In genomic region chr3:183560607-183561006, GRCh38 we compare ENCODE assay signal across 11 cellular contexts. TPM values are rescaled to one million over a fixed set of nuclear protein-coding genes. Genes with fewer than 3 reads are reported as not detected.
DNase-seq lines count a peak whose midpoint lies in the region; ATAC-seq and TF ChIP-seq lines count a peak whose summit lies in the region.
"Had no signal": no experiment of that assay in that cellular context is flagged by ENCODE, and none has a peak within 500 bp of the region (broad histone marks: within the 10 kb centered on the region; RNA-seq: fewer than 3 reads in every experiment).

No MANE protein-coding gene starts in this region.

- H3F3A ChIP-seq in SK-N-SH (replicated peaks; ENCODE audit: insufficient read depth): no peaks in the 10 kb centered on the region

- intact Hi-C loops in MCF 10A (cut with micrococcal nuclease): no loop called here
- intact Hi-C loops in breast epithelium (cut with DNase I; ENCODE audit: low total_unique reads): no loop called here

- no peaks in the 10 kb centered on the region for H3K36me3 Mint-ChIP-seq in MCF 10A (ENCODE audit: insufficient read depth, unreplicated experiment)
- no peaks in the 10 kb centered on the region for H3K36me3 Mint-ChIP-seq in type B pancreatic cell

- H3K9ac ChIP-seq in SK-N-SH: no peak overlapping the region

- no peaks in the 10 kb centered on the region for H3K36me3 ChIP-seq in breast epithelium
- H3K36me3 ChIP-seq in SK-N-SH (replicated peaks in 1 of 2; ENCODE audit: control insufficient read depth in 1 of 2, insufficient read depth in 2 of 2, low read length in 1 of 2): no peaks in the 10 kb centered on the region

- CTCF ChIA-PET in MCF 10A (lab: Yijun Ruan, JAX): interaction anchor here (1.1 to 1.2 kb wide), 2 partner anchors 66 to 91 kb away, joined by 3 to 4 read pairs; no protein-coding TSS in a partner anchor
- CTCF ChIA-PET in SK-N-SH (lab: Yijun Ruan, JAX): interaction anchor here (1.1 to 1.7 kb wide), 5 partner anchors 13 to 75 kb away, joined by 3 to 5 read pairs (median 3); no protein-coding TSS in a partner anchor

- no peaks in the 10 kb centered on the region for H3K4me1 Mint-ChIP-seq in MCF 10A (ENCODE audit: insufficient read depth, unreplicated experiment)
- peaks cover 5% of the 10 kb centered on the region for H3K4me1 Mint-ChIP-seq in type B pancreatic cell (ENCODE audit: unreplicated experiment)

- POLR2A ChIA-PET in MCF 10A (lab: Yijun Ruan, JAX) (interaction anchor here (0.7 kb wide), 1 partner anchor 119 kb away, joined by 3 read pairs; no protein-coding TSS in a partner anchor), SK-N-SH (lab: Yijun Ruan, JAX) (no interaction called here)

- DNase-seq in MCF 10A (ENCODE audit: unreplicated experiment) (peak; percentile 13), breast epithelium (ENCODE audit: low spot score in 2 of 2) (no peak), NCI-H345 treated with DMSO at 0.1 percent for 48 hours (lab: John Stamatoyannopoulos, UW; ENCODE audit: unreplicated experiment) (peak; percentile 17), epithelial cell of esophagus (ENCODE audit: low read depth) (peak; percentile 64), type B pancreatic cell (ENCODE audit: extremely low spot score, unreplicated experiment) (no peak), coronary artery (ENCODE audit: low spot score) (no peak), SK-N-SH (no peak)
- DNase-seq: DMS153 had no signal

- H3K4me3 ChIP-seq in breast epithelium: no peak overlapping the region
- no peak overlapping the region for H3K4me3 ChIP-seq in epithelial cell of esophagus (ENCODE audit: low read length)
- H3K4me3 ChIP-seq in coronary artery: no peak overlapping the region
- no peak overlapping the region for H3K4me3 ChIP-seq in SK-N-SH (ENCODE audit: low read depth in 2 of 2, low read length in 1 of 2)
- H3K4me3 ChIP-seq: lung had no signal

- ATAC-seq in GM21786 (IDR thresholded peaks at IDR 0.05; ENCODE audit: unreplicated experiment): no peak

- no TSS peak for BruUV-seq in MCF 10A (replicated peaks; lab: Mats Ljungman, UMichigan)

- H3K9me2 ChIP-seq in SK-N-SH: no peaks in the 10 kb centered on the region

- H3K27me3 ChIP-seq in breast epithelium (no peaks in the 10 kb centered on the region), SK-N-SH (ENCODE audit: insufficient read depth) (no peaks in the 10 kb centered on the region)

- H3K9me3 Mint-ChIP-seq in MCF 10A (ENCODE audit: unreplicated experiment): no peaks in the 10 kb centered on the region
- no peaks in the 10 kb centered on the region for H3K9me3 Mint-ChIP-seq in type B pancreatic cell
- H3K9me3 Mint-ChIP-seq: central memory CD8-positive, alpha-beta T cell had no signal

- 87% methylated on average over 8 of the region's 9 CpGs for WGBS in SK-N-SH (ENCODE audit: low lambda C conversion rate)

- H3K27me3 Mint-ChIP-seq in MCF 10A (ENCODE audit: insufficient read depth, unreplicated experiment): no peaks in the 10 kb centered on the region
- H3K27me3 Mint-ChIP-seq in type B pancreatic cell: no peaks in the 10 kb centered on the region
- H3K27me3 Mint-ChIP-seq: central memory CD8-positive, alpha-beta T cell had no signal

- H3K4me3 Mint-ChIP-seq in MCF 10A (ENCODE audit: unreplicated experiment) (no peak overlapping the region), type B pancreatic cell (no peak overlapping the region)
- H3K4me3 Mint-ChIP-seq: central memory CD8-positive, alpha-beta T cell had no signal

- H2AFZ ChIP-seq in SK-N-SH (ENCODE audit: low read depth): no peak overlapping the region

- TF ChIP-seq POLR2A in breast epithelium (IDR thresholded peaks at IDR 0.05): no peak

- no peak overlapping the region for H3K27ac Mint-ChIP-seq in MCF 10A (ENCODE audit: low read depth, unreplicated experiment)
- no peak overlapping the region for H3K27ac Mint-ChIP-seq in type B pancreatic cell

- no peak for TF ChIP-seq RAD21 in SK-N-SH (IDR thresholded peaks at IDR 0.05; ENCODE audit: low read length)

- H3K4me1 ChIP-seq in breast epithelium (no peaks in the 10 kb centered on the region), SK-N-SH (ENCODE audit: control insufficient read depth in 1 of 2, insufficient read depth in 2 of 2, low read depth in 1 of 2, low read length in 1 of 2) (peaks cover 0 to 5% of the 10 kb centered on the region in 2 experiments; a peak in 1 of 4 replicates)

- no peak overlapping the region for H3K27ac ChIP-seq in breast epithelium
- no peak overlapping the region for H3K27ac ChIP-seq in coronary artery
- no peak overlapping the region for H3K27ac ChIP-seq in SK-N-SH (ENCODE audit: low read depth in 2 of 2, low read length in 1 of 2)

- H3K9me3 ChIP-seq in breast epithelium: no peaks in the 10 kb centered on the region
- no peaks in the 10 kb centered on the region for H3K9me3 ChIP-seq in SK-N-SH

- no peak for TF ChIP-seq EP300 in SK-N-SH (IDR thresholded peaks at IDR 0.05; ENCODE audit: borderline replicate concordance in 1 of 2, low read depth in 1 of 2, low read length in 1 of 2)

- no peaks in the 10 kb centered on the region for H4K20me1 ChIP-seq in SK-N-SH (ENCODE audit: insufficient read depth)

- no peak overlapping the region for H3K4me2 ChIP-seq in SK-N-SH

- TF ChIP-seq CTCF in MCF 10A (IDR thresholded peaks at IDR 0.05; ENCODE audit: unreplicated experiment) (no peak), breast epithelium (IDR thresholded peaks at IDR 0.05) (no peak), epithelial cell of esophagus (IDR thresholded peaks at IDR 0.05; ENCODE audit: insufficient read depth, low read depth, low read length, missing control alignments) (peak; percentile 47), type B pancreatic cell (conservative IDR thresholded peaks at IDR 0.05) (peak; percentile 21), coronary artery (IDR thresholded peaks at IDR 0.05) (no peak), SK-N-SH (IDR thresholded peaks at IDR 0.05) (no peak)

- H3K79me2 ChIP-seq in SK-N-SH (ENCODE audit: insufficient read depth): no peaks in the 10 kb centered on the region

TF ChIP-seq in SK-N-SH, 30 proteins besides CTCF, POLR2A, EP300 and RAD21 (continues in another document):
- TF ChIP-seq TCF12 (IDR thresholded peaks at IDR 0.05) (no peak), GABPA (IDR thresholded peaks at IDR 0.05; ENCODE audit: low read depth) (no peak), MXI1 (IDR thresholded peaks at IDR 0.05; ENCODE audit: low read depth, low read length) (no peak), RXRA (IDR thresholded peaks at IDR 0.05; ENCODE audit: borderline replicate concordance, low read depth) (no peak), SIN3A (IDR thresholded peaks at IDR 0.05; ENCODE audit: borderline replicate concordance, low read depth, low read length) (no peak), CHD2 (IDR thresholded peaks at IDR 0.05; ENCODE audit: low read length, partially characterized antibody) (no peak), SMC3 (IDR thresholded peaks at IDR 0.05; ENCODE audit: low read depth, low read length) (no peak), ZBTB33 (IDR thresholded peaks at IDR 0.05; ENCODE audit: borderline replicate concordance, low read depth) (no peak), RFX5 (IDR thresholded peaks at IDR 0.05; ENCODE audit: low read length) (no peak), RCOR1 (IDR thresholded peaks at IDR 0.05; ENCODE audit: low read length) (no peak), FOSL2 (IDR thresholded peaks at IDR 0.05; ENCODE audit: borderline replicate concordance, low read depth) (no peak), MAX (IDR thresholded peaks at IDR 0.05; ENCODE audit: low read depth) (no peak), PBX3 (IDR thresholded peaks at IDR 0.05) (no peak), JUND (IDR thresholded peaks at IDR 0.05) (no peak), USF2 (IDR thresholded peaks at IDR 0.05; ENCODE audit: borderline replicate concordance, low read depth, low read length) (no peak), YY1 (IDR thresholded peaks at IDR 0.05; ENCODE audit: low read depth) (no peak)

RNA-seq across cellular contexts. Expression of gene KLHL6, which starts 5.1 kb away (rescaled TPM):
- total RNA-seq in MCF 10A (2022) (not detected in 2 replicates), breast epithelium (1 to 10 TPM; 2.7 to 7.9 (median 4.3) TPM), type B pancreatic cell (ENCODE audit: low replicate concordance) (not detected in 2 replicates)
- not detected in 2 replicates for polyA plus RNA-seq in SK-N-SH (2012; rRNA removed)
- polyA plus RNA-seq in SK-N-SH (2012; cell fraction: cytosol; rRNA removed): not detected in 2 replicates
- polyA plus RNA-seq in SK-N-SH (2012; cell fraction: nucleus; rRNA removed): not detected in 2 replicates

Comparison
In these comparisons a context has a peak if more than half of its experiments do, and no peak if none do; other contexts are left out.
1. DNase-seq: peak in MCF 10A (single experiment), NCI-H345 treated with DMSO at 0.1 percent for 48 hours (single experiment) and epithelial cell of esophagus (single experiment); none in breast epithelium (0 of 2), type B pancreatic cell (single experiment), coronary artery (single experiment) and SK-N-SH (single experiment).
2. CTCF ChIP-seq: peak in epithelial cell of esophagus (single experiment) and type B pancreatic cell (single experiment); none in MCF 10A (single experiment), breast epithelium (0 of 3), coronary artery (single experiment) and SK-N-SH (single experiment).